ENCODE assay signal across 18 cellular contexts in the genomic region with DNA sequence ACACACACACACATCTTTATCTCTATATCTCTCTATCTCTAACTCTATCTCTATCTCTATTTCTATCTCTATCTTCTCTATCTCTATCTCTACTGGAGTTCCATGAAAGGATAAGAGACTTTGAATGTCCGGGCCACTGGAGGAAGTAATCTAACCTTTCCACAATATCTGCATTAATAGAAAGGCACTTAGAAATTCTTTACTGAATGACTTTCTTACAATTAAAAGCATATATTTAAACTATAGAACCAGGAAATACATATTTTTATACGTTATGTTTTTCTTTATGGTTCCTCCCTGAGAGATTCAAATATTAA.
"Had no signal": no experiment of that assay in that cellular context is flagged by ENCODE, and none has a peak within 500 bp of the region (broad histone marks: within the 10 kb centered on the region; RNA-seq: fewer than 3 reads in every experiment).

No MANE protein-coding gene starts in this region.

- H3K4me3 Mint-ChIP-seq: activated CD4-positive, alpha-beta T cell treated with anti-CD3 and anti-CD28 coated beads, Interleukin-2, amount 10 ng/mL, durations not matched to agents 7 days and 5 days; activated T-cell treated with anti-CD3 and anti-CD28 coated beads, Interleukin-2, amount 50 U/mL, for 72 hours; brain; neural crest cell; stimulated activated naive B cell treated with anti-CD40 and anti-IgM and Interleukin-4, amounts not matched to agents 10 μg/mL and 1 μg/mL and 100 μg/mL, for 72 hours had no signal

- H3K9me3 ChIP-seq: gastroesophageal sphincter, heart right ventricle, tibial artery, vagina had no signal

- H3K27ac Mint-ChIP-seq: activated CD4-positive, alpha-beta T cell treated with anti-CD3 and anti-CD28 coated beads, Interleukin-2, amount 10 ng/mL, durations not matched to agents 7 days and 5 days; activated naive CD4-positive, alpha-beta T cell treated with anti-CD3 and anti-CD28 coated beads, Interleukin-2, amount 50 U/mL, for 72 hours; activated T-cell treated with anti-CD3 and anti-CD28 coated beads, Interleukin-2, amount 50 U/mL, for 72 hours; brain; stimulated activated naive B cell treated with anti-CD40 and anti-IgM and Interleukin-4, amounts not matched to agents 10 μg/mL and 1 μg/mL and 100 μg/mL, for 72 hours had no signal

- H3K4me1 ChIP-seq: gastroesophageal sphincter, parathyroid adenoma, tibial artery, vagina had no signal

- H3K79me2 ChIP-seq: parathyroid adenoma had no signal

- H3K27ac ChIP-seq: gastroesophageal sphincter, heart right ventricle, parathyroid adenoma, tibial artery, vagina had no signal

- DNase-seq: activated CD4-positive, alpha-beta T cell treated with anti-CD3 and anti-CD28 coated beads, Interleukin-2, amount 10 ng/mL, durations not matched to agents 7 days and 5 days; activated CD4-positive, CD25-positive, alpha-beta regulatory T cell; activated CD8-positive, alpha-beta memory T cell treated with anti-CD3 and anti-CD28 coated beads, Interleukin-2, amount 50 U/mL, for 48 hours; activated gamma-delta T cell; activated T-cell treated with anti-CD3 and anti-CD28 coated beads, Interleukin-2, amount 50 U/mL, for 72 hours; amniotic stem cell; cerebellar nuclear complex; heart right ventricle; left colon; stimulated activated naive B cell treated with anti-CD40 and anti-IgM and Interleukin-4, amounts not matched to agents 10 μg/mL and 1 μg/mL and 100 μg/mL, for 72 hours; tibial artery had no signal

- H3K9ac ChIP-seq: parathyroid adenoma had no signal

- H3K9me3 Mint-ChIP-seq: activated naive CD4-positive, alpha-beta T cell treated with anti-CD3 and anti-CD28 coated beads, Interleukin-2, amount 50 U/mL, for 72 hours; activated T-cell treated with anti-CD3 and anti-CD28 coated beads, Interleukin-2, amount 50 U/mL, for 72 hours; brain; stimulated activated naive B cell treated with anti-CD40 and anti-IgM and Interleukin-4, amounts not matched to agents 10 μg/mL and 1 μg/mL and 100 μg/mL, for 72 hours had no signal

- H3K4me3 ChIP-seq: gastroesophageal sphincter, heart right ventricle, lung, tibial artery, vagina had no signal

- H3K27me3 ChIP-seq: gastroesophageal sphincter, tibial artery, vagina had no signal

- H3K36me3 Mint-ChIP-seq: activated naive CD4-positive, alpha-beta T cell treated with anti-CD3 and anti-CD28 coated beads, Interleukin-2, amount 50 U/mL, for 72 hours; brain; stimulated activated naive B cell treated with anti-CD40 and anti-IgM and Interleukin-4, amounts not matched to agents 10 μg/mL and 1 μg/mL and 100 μg/mL, for 72 hours had no signal

- H3K36me3 ChIP-seq: gastroesophageal sphincter, heart right ventricle, tibial artery, vagina had no signal

- H3K27me3 Mint-ChIP-seq: brain had no signal

- H2AFZ ChIP-seq: parathyroid adenoma had no signal
